In the genomic region with DNA sequence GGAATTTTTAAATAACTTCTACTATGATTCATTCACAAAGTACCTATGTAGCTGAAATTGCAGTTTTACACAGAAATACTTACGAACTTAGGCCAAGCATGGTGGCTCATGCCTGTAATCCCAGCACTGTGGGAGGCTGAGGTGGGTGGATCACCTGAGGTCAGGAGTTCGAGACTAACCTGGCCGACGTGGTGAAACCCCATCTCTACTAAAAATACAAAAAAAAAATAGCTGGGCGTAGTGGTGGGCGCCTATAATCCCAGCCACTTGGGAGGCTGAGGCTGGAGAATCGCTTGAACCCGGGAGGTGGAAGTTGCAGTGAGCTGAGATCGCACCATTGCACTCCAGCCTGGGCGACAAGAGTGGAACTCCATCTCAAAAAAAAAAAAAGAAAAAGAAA, we compare ENCODE assay signal across 1 cellular context.
TF ChIP-seq lines count a peak whose summit lies in the region.

No MANE protein-coding gene starts in this region.

TF ChIP-seq in K562, 482 proteins besides CTCF, POLR2A, EP300 and RAD21:
- TF ChIP-seq, protein P1, sequence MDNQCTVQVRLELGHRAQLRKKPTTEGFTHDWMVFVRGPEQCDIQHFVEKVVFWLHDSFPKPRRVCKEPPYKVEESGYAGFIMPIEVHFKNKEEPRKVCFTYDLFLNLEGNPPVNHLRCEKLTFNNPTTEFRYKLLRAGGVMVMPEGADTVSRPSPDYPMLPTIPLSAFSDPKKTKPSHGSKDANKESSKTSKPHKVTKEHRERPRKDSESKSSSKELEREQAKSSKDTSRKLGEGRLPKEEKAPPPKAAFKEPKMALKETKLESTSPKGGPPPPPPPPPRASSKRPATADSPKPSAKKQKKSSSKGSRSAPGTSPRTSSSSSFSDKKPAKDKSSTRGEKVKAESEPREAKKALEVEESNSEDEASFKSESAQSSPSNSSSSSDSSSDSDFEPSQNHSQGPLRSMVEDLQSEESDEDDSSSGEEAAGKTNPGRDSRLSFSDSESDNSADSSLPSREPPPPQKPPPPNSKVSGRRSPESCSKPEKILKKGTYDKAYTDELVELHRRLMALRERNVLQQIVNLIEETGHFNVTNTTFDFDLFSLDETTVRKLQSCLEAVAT (IDR thresholded peaks at IDR 0.05), result peak in 1 of 2 experiments; percentile 36; a peak in 1 of 4 replicates
- TF ChIP-seq HLTF (IDR thresholded peaks at IDR 0.05), result 0 out of 2 replicates have a peak, but pooled peaks have one; percentile 13
- 0 out of 2 replicates have a peak, but pooled peaks have one; percentile 22 for TF ChIP-seq EGR1 (conservative IDR thresholded peaks at IDR 0.05)
